ENCODE assay signal across 9 cellular contexts in genomic region chr6:28250747-28251146, GRCh38. TPM values are rescaled to one million over a fixed set of nuclear protein-coding genes. Genes with fewer than 3 reads are reported as not detected.
DNase-seq lines count a peak whose midpoint lies in the region; ATAC-seq and TF ChIP-seq lines count a peak whose summit lies in the region.
"Had no signal": no experiment of that assay in that cellular context is flagged by ENCODE, and none has a peak within 500 bp of the region (broad histone marks: within the 10 kb centered on the region; RNA-seq: fewer than 3 reads in every experiment).

No MANE protein-coding gene starts in this region.

- CTCF ChIA-PET in activated CD4-positive, alpha-beta T cell treated with anti-CD3 and anti-CD28 coated beads for 36 hours (lab: Charles Lee) = interaction anchor here (1.0 to 1.4 kb wide), 3 partner anchors 23 to 160 kb away, joined by 3 read pairs; no protein-coding TSS in a partner anchor
- CTCF ChIA-PET in WTC11 (lab: Charles Lee) = no interaction called here

- no peaks in the 10 kb centered on the region for H3K9me3 Mint-ChIP-seq in activated CD4-positive, alpha-beta T cell treated with anti-CD3 and anti-CD28 coated beads for 36 hours (ENCODE audit: low read depth)
- H3K9me3 Mint-ChIP-seq in WTC11 = no peaks in the 10 kb centered on the region
- H3K9me3 Mint-ChIP-seq in stimulated activated memory B cell treated with anti-CD40 and anti-IgM and Interleukin-4, amounts not matched to agents 10 μg/mL and 1 μg/mL and 100 μg/mL, for 72 hours = no peaks in the 10 kb centered on the region

- H3K27me3 Mint-ChIP-seq in activated CD4-positive, alpha-beta T cell treated with anti-CD3 and anti-CD28 coated beads for 36 hours = no peaks in the 10 kb centered on the region
- peaks cover 14% of the 10 kb centered on the region for H3K27me3 Mint-ChIP-seq in WTC11 (ENCODE audit: low read depth)
- no peaks in the 10 kb centered on the region for H3K27me3 Mint-ChIP-seq in stimulated activated memory B cell treated with anti-CD40 and anti-IgM and Interleukin-4, amounts not matched to agents 10 μg/mL and 1 μg/mL and 100 μg/mL, for 72 hours

- DNase-seq in activated CD4-positive, alpha-beta T cell treated with anti-CD3 and anti-CD28 coated beads for 36 hours = no peak
- no peak for DNase-seq in activated CD4-positive, alpha-beta T cell treated with anti-CD3 and anti-CD28 coated beads, Interleukin-2, amount 50 U/mL, for 4 hours
- DNase-seq in WTC11 (ENCODE audit: low spot score) (no peak), foreskin fibroblast (no peak), NCI-H187 treated with DMSO at 0.1 percent for 48 hours (lab: John Stamatoyannopoulos, UW) (no peak)
- DNase-seq: activated gamma-delta T cell treated with Interleukin-2 at 50 U/mL for 16 hours had no signal

- H3K4me3 ChIP-seq in foreskin fibroblast (ENCODE audit: low read depth in 1 of 2, low read length in 2 of 2) = peak overlapping the region; percentile 65 to 85

- TF ChIP-seq CTCF in WTC11 (IDR thresholded peaks at IDR 0.05) (no peak), foreskin fibroblast (IDR thresholded peaks at IDR 0.05; ENCODE audit: low read depth, low read length) (no peak)

- intact Hi-C loops in activated CD4-positive, alpha-beta T cell treated with anti-CD3 and anti-CD28 coated beads for 36 hours (cut with DNase I, micrococcal nuclease) = loop anchor here (5.0 to 10.0 kb wide), 3 partner anchors 97 to 866 kb away; partner anchors contain the start of genes ZKSCAN3 (in 1 of the 2), ZNF165 (in 1 of the 2) and ZNF391 (in 1 of the 2)

- H3K27ac Mint-ChIP-seq in activated CD4-positive, alpha-beta T cell treated with anti-CD3 and anti-CD28 coated beads for 36 hours = peak overlapping the region; percentile 4
- H3K27ac Mint-ChIP-seq in WTC11 = no peak overlapping the region
- peak overlapping the region; percentile 22 for H3K27ac Mint-ChIP-seq in stimulated activated memory B cell treated with anti-CD40 and anti-IgM and Interleukin-4, amounts not matched to agents 10 μg/mL and 1 μg/mL and 100 μg/mL, for 72 hours

- POLR2A ChIA-PET in activated CD4-positive, alpha-beta T cell treated with anti-CD3 and anti-CD28 coated beads for 36 hours (lab: Charles Lee) = no interaction called here
- POLR2A ChIA-PET in WTC11 (lab: Charles Lee) = no interaction called here

- H3K36me3 Mint-ChIP-seq in activated CD4-positive, alpha-beta T cell treated with anti-CD3 and anti-CD28 coated beads for 36 hours (ENCODE audit: low read depth) = peaks cover 25% of the 10 kb centered on the region
- H3K36me3 Mint-ChIP-seq in WTC11 = peaks cover 26% of the 10 kb centered on the region
- peaks cover 30% of the 10 kb centered on the region for H3K36me3 Mint-ChIP-seq in stimulated activated memory B cell treated with anti-CD40 and anti-IgM and Interleukin-4, amounts not matched to agents 10 μg/mL and 1 μg/mL and 100 μg/mL, for 72 hours

- peak overlapping the region; percentile 99 for H3K4me3 Mint-ChIP-seq in activated CD4-positive, alpha-beta T cell treated with anti-CD3 and anti-CD28 coated beads for 36 hours
- H3K4me3 Mint-ChIP-seq in WTC11 = peak overlapping the region; percentile 67
- peak overlapping the region; percentile 52 for H3K4me3 Mint-ChIP-seq in stimulated activated memory B cell treated with anti-CD40 and anti-IgM and Interleukin-4, amounts not matched to agents 10 μg/mL and 1 μg/mL and 100 μg/mL, for 72 hours

- no peak for ATAC-seq in activated CD4-positive, alpha-beta T cell treated with anti-CD3 and anti-CD28 coated beads for 36 hours
- no peak for ATAC-seq in WTC11
- ATAC-seq in stimulated activated memory B cell treated with anti-CD40 and anti-IgM and Interleukin-4, amounts not matched to agents 10 μg/mL and 1 μg/mL and 100 μg/mL, for 72 hours = no peak
- no peak for ATAC-seq in GM19023 (IDR thresholded peaks at IDR 0.05; ENCODE audit: unreplicated experiment)
- no peak for ATAC-seq in HG02938 (IDR thresholded peaks at IDR 0.05; ENCODE audit: unreplicated experiment)

- H3K4me1 Mint-ChIP-seq in activated CD4-positive, alpha-beta T cell treated with anti-CD3 and anti-CD28 coated beads for 36 hours = peaks cover 14% of the 10 kb centered on the region
- H3K4me1 Mint-ChIP-seq in WTC11 = peaks cover 12% of the 10 kb centered on the region
- H3K4me1 Mint-ChIP-seq in stimulated activated memory B cell treated with anti-CD40 and anti-IgM and Interleukin-4, amounts not matched to agents 10 μg/mL and 1 μg/mL and 100 μg/mL, for 72 hours = peaks cover 34% of the 10 kb centered on the region

TF ChIP-seq in WTC11, 78 proteins besides CTCF, POLR2A, EP300 and RAD21 (continues in another document):
- TF ChIP-seq ZNF232 (CRISPR knock-in tag; IDR thresholded peaks at IDR 0.05) = no peak
- no peak for TF ChIP-seq ATF3 (CRISPR knock-in tag; conservative IDR thresholded peaks at IDR 0.05)
- TF ChIP-seq ZNF263 (CRISPR knock-in tag; IDR thresholded peaks at IDR 0.05; ENCODE audit: low read depth) = no peak
- TF ChIP-seq ZNF396 (CRISPR knock-in tag; IDR thresholded peaks at IDR 0.05; ENCODE audit: borderline replicate concordance) = no peak
- TF ChIP-seq RORB (CRISPR knock-in tag; IDR thresholded peaks at IDR 0.05) = no peak
- TF ChIP-seq, protein P1, sequence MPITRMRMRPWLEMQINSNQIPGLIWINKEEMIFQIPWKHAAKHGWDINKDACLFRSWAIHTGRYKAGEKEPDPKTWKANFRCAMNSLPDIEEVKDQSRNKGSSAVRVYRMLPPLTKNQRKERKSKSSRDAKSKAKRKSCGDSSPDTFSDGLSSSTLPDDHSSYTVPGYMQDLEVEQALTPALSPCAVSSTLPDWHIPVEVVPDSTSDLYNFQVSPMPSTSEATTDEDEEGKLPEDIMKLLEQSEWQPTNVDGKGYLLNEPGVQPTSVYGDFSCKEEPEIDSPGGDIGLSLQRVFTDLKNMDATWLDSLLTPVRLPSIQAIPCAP (CRISPR knock-in tag; IDR thresholded peaks at IDR 0.05) = no peak
- TF ChIP-seq ELF4 (CRISPR knock-in tag; IDR thresholded peaks at IDR 0.05; ENCODE audit: low read depth) = no peak
- TF ChIP-seq TP53 (CRISPR knock-in tag; IDR thresholded peaks at IDR 0.05) = no peak
- TF ChIP-seq ZNF671 (CRISPR knock-in tag; IDR thresholded peaks at IDR 0.05) = no peak
- no peak for TF ChIP-seq JUN (CRISPR knock-in tag; IDR thresholded peaks at IDR 0.05)
- TF ChIP-seq, protein P2, sequence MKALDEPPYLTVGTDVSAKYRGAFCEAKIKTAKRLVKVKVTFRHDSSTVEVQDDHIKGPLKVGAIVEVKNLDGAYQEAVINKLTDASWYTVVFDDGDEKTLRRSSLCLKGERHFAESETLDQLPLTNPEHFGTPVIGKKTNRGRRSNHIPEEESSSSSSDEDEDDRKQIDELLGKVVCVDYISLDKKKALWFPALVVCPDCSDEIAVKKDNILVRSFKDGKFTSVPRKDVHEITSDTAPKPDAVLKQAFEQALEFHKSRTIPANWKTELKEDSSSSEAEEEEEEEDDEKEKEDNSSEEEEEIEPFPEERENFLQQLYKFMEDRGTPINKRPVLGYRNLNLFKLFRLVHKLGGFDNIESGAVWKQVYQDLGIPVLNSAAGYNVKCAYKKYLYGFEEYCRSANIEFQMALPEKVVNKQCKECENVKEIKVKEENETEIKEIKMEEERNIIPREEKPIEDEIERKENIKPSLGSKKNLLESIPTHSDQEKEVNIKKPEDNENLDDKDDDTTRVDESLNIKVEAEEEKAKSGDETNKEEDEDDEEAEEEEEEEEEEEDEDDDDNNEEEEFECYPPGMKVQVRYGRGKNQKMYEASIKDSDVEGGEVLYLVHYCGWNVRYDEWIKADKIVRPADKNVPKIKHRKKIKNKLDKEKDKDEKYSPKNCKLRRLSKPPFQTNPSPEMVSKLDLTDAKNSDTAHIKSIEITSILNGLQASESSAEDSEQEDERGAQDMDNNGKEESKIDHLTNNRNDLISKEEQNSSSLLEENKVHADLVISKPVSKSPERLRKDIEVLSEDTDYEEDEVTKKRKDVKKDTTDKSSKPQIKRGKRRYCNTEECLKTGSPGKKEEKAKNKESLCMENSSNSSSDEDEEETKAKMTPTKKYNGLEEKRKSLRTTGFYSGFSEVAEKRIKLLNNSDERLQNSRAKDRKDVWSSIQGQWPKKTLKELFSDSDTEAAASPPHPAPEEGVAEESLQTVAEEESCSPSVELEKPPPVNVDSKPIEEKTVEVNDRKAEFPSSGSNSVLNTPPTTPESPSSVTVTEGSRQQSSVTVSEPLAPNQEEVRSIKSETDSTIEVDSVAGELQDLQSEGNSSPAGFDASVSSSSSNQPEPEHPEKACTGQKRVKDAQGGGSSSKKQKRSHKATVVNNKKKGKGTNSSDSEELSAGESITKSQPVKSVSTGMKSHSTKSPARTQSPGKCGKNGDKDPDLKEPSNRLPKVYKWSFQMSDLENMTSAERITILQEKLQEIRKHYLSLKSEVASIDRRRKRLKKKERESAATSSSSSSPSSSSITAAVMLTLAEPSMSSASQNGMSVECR (CRISPR knock-in tag; IDR thresholded peaks at IDR 0.05; ENCODE audit: borderline replicate concordance) = no peak
- TF ChIP-seq CREM (CRISPR knock-in tag; IDR thresholded peaks at IDR 0.05) = no peak

RNA-seq across cellular contexts. Expression of gene ZKSCAN4, which starts 1.3 kb away (rescaled TPM):
- 1 to 10 TPM; 3.2 to 4.1 TPM for total RNA-seq in activated CD4-positive, alpha-beta T cell treated with anti-CD3 and anti-CD28 coated beads for 36 hours
- 6.4 to 7.3 TPM (median 7.0 TPM) in 3 replicates for total RNA-seq in WTC11 (2021)

RNA-seq across cellular contexts. Expression of gene NKAPL, which starts 8.3 kb away (rescaled TPM):
- under 1 TPM; 0.14 to 0.25 TPM for total RNA-seq in activated CD4-positive, alpha-beta T cell treated with anti-CD3 and anti-CD28 coated beads for 36 hours
- total RNA-seq in WTC11 (2021) = 0.26 to 0.46 TPM (median 0.41 TPM) in 3 replicates

RNA-seq across cellular contexts. Expression of gene ZSCAN26, which starts 16.2 kb away (rescaled TPM):
- 1 to 10 TPM; 5.0 to 6.7 TPM for total RNA-seq in activated CD4-positive, alpha-beta T cell treated with anti-CD3 and anti-CD28 coated beads for 36 hours
- total RNA-seq in WTC11 (2021) = 5.2 to 7.5 TPM (median 6.6 TPM) in 3 replicates

RNA-seq across cellular contexts. Expression of gene ZSCAN9, which starts 25.7 kb away (rescaled TPM):
- 1 to 10 TPM; 1.7 to 1.8 TPM for total RNA-seq in activated CD4-positive, alpha-beta T cell treated with anti-CD3 and anti-CD28 coated beads for 36 hours
- 13.0 to 15.1 TPM (median 14.5 TPM) in 3 replicates for total RNA-seq in WTC11 (2021)

RNA-seq across cellular contexts. Expression of gene PGBD1, which starts 30.6 kb away (rescaled TPM):
- 1 to 10 TPM; 1.5 to 1.6 TPM for total RNA-seq in activated CD4-positive, alpha-beta T cell treated with anti-CD3 and anti-CD28 coated beads for 36 hours
- 6.8 to 7.5 TPM (median 6.9 TPM) in 3 replicates for total RNA-seq in WTC11 (2021)
